In the genomic region with DNA sequence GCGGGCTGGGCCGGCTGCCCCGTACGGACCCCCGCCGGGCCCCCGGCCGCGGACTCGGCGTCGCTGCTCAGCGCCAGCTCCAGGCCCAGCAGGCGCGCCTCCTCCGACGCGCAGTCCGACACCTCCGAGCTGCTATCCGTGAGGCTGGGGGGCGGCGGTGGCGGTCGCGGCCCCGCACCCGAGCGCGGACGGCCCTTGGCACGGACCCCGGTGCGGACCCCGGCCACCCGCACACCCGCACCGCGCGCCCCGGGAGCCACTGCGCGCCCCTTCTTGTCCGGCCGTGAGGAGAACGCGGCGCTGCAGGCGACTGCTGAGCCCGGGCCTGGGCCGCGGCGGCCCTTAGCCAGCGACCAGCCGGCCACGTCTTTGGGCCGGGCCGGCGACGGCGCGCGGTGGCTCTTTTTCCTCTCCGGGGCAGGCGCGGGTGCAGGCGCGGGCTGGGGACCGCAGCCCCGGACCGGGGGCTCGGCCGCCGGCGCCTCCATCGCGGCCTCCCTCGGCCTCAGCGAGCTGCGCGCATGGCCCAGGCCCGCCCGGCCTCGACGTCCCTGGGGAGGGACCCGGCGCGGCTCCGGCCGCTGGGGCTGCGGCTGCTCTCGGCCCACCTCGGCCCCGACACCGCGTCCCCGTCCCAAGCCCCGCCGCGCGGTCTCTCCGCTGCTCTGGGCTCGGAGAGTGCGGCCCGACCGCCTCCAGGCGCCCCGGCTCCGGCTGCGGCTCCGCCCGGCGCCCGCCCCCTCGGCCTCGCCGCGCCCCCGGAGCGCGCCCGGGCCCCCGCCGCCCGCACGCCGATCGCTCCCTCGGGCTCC, we compare ENCODE assay signal across 1 cellular context.
A peak's percentile ranks its signal among the peaks of the same experiment; 100 is the strongest.
TF ChIP-seq lines count a peak whose summit lies in the region.

No MANE protein-coding gene starts in this region.

TF ChIP-seq in HepG2, 621 proteins besides CTCF, POLR2A, EP300 and RAD21 (continued from another document and continues in another):
- peak; percentile 25; the same call in 1 of the 2 replicates for TF ChIP-seq ZSCAN31 (CRISPR knock-in tag; IDR thresholded peaks at IDR 0.05; ENCODE audit: low read depth)
- TF ChIP-seq, protein P1, sequence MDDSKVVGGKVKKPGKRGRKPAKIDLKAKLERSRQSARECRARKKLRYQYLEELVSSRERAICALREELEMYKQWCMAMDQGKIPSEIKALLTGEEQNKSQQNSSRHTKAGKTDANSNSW (CRISPR knock-in tag; IDR thresholded peaks at IDR 0.05; ENCODE audit: borderline replicate concordance) = 0 out of 2 replicates have a peak, but pooled peaks have one; percentile 32
- peak; percentile 42; the same call in 1 of the 2 replicates for TF ChIP-seq MAF1 (CRISPR knock-in tag; IDR thresholded peaks at IDR 0.05; ENCODE audit: borderline replicate concordance)
- no peak for TF ChIP-seq PAX8 (CRISPR knock-in tag; IDR thresholded peaks at IDR 0.05; ENCODE audit: borderline replicate concordance)
- 0 out of 3 replicates have a peak, but pooled peaks have one; percentile 2 for TF ChIP-seq MXI1 (IDR thresholded peaks at IDR 0.05; ENCODE audit: borderline replicate concordance, low read depth, low read length)
- peak; percentile 4; the same call in 1 of the 2 replicates for TF ChIP-seq ZBTB3 (CRISPR knock-in tag; IDR thresholded peaks at IDR 0.05; ENCODE audit: borderline replicate concordance, low read depth)
- 0 out of 2 replicates have a peak, but pooled peaks have one; percentile 2 for TF ChIP-seq YEATS4 (CRISPR knock-in tag; IDR thresholded peaks at IDR 0.05; ENCODE audit: borderline replicate concordance)
- peak; percentile 22; the same call in 1 of the 2 replicates for TF ChIP-seq MEIS2 (CRISPR knock-in tag; IDR thresholded peaks at IDR 0.05)
- TF ChIP-seq ZNF574 (CRISPR knock-in tag; IDR thresholded peaks at IDR 0.05) = 0 out of 2 replicates have a peak, but pooled peaks have one; percentile 11
- peak; percentile 49; the same call in 1 of the 2 replicates for TF ChIP-seq BRD4 (CRISPR knock-in tag; IDR thresholded peaks at IDR 0.05)
- peak; percentile 62 for TF ChIP-seq ZFX (CRISPR knock-in tag; IDR thresholded peaks at IDR 0.05; ENCODE audit: low read depth)
- no peak for TF ChIP-seq XBP1 (CRISPR knock-in tag; IDR thresholded peaks at IDR 0.05)
- 0 out of 2 replicates have a peak, but pooled peaks have one; percentile 6 for TF ChIP-seq SALL1 (CRISPR knock-in tag; IDR thresholded peaks at IDR 0.05)
- peak; percentile 6 for TF ChIP-seq YY1 (IDR thresholded peaks at IDR 0.05; ENCODE audit: insufficient read depth, insufficient replicate concordance, low read depth, low read length)
- TF ChIP-seq AKAP8 (CRISPR knock-in tag; IDR thresholded peaks at IDR 0.05) = peak; percentile 13; the same call in 1 of the 2 replicates
- TF ChIP-seq MED1 (CRISPR knock-in tag; IDR thresholded peaks at IDR 0.05) = peak; percentile 3; the same call in 1 of the 2 replicates
- TF ChIP-seq PCBP1 (IDR thresholded peaks at IDR 0.05; ENCODE audit: borderline replicate concordance, low read depth, low read length) = no peak
- peak; percentile 32; the same call in 1 of the 2 replicates for TF ChIP-seq ZNF441 (CRISPR knock-in tag; IDR thresholded peaks at IDR 0.05; ENCODE audit: borderline replicate concordance)
- TF ChIP-seq ZNF333 (CRISPR knock-in tag; IDR thresholded peaks at IDR 0.05; ENCODE audit: borderline replicate concordance) = no peak
- TF ChIP-seq MAX (IDR thresholded peaks at IDR 0.05) = peak; percentile 8; the same call in 1 of the 2 replicates
- TF ChIP-seq ZSCAN25 (CRISPR knock-in tag; IDR thresholded peaks at IDR 0.05) = peak; percentile 55; the same call in 1 of the 2 replicates
- TF ChIP-seq, protein P2, sequence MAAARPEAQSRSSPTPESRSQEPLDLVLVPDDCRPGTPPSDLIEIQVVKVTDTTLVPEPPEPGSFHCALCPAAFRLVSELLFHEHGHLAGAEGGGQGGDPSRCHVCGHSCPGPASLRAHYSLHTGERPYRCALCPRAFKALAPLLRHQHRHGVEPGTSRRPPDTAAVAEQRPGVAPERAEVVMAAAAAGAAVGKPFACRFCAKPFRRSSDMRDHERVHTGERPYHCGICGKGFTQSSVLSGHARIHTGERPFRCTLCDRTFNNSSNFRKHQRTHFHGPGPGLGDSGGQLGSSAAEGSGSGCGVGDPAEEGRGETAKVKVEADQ (CRISPR knock-in tag; IDR thresholded peaks at IDR 0.05; ENCODE audit: borderline replicate concordance) = peak; percentile 23; the same call in 1 of the 2 replicates
- TF ChIP-seq CBX2 (IDR thresholded peaks at IDR 0.05; ENCODE audit: low read depth, low read length) = no peak
- no peak for TF ChIP-seq CBX2 (CRISPR knock-in tag; IDR thresholded peaks at IDR 0.05; ENCODE audit: low read depth)
- 0 out of 2 replicates have a peak, but pooled peaks have one; percentile 0 for TF ChIP-seq ZBTB42 (CRISPR knock-in tag; IDR thresholded peaks at IDR 0.05)
- 0 out of 2 replicates have a peak, but pooled peaks have one; percentile 2 for TF ChIP-seq ZNF567 (CRISPR knock-in tag; IDR thresholded peaks at IDR 0.05; ENCODE audit: borderline replicate concordance)
- TF ChIP-seq, protein P3, sequence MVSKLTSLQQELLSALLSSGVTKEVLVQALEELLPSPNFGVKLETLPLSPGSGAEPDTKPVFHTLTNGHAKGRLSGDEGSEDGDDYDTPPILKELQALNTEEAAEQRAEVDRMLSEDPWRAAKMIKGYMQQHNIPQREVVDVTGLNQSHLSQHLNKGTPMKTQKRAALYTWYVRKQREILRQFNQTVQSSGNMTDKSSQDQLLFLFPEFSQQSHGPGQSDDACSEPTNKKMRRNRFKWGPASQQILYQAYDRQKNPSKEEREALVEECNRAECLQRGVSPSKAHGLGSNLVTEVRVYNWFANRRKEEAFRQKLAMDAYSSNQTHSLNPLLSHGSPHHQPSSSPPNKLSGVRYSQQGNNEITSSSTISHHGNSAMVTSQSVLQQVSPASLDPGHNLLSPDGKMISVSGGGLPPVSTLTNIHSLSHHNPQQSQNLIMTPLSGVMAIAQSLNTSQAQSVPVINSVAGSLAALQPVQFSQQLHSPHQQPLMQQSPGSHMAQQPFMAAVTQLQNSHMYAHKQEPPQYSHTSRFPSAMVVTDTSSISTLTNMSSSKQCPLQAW (CRISPR knock-in tag; IDR thresholded peaks at IDR 0.05) = no peak
- TF ChIP-seq ZNF768 (CRISPR knock-in tag; IDR thresholded peaks at IDR 0.05) = peak; percentile 31; the same call in 1 of the 2 replicates
- 0 out of 2 replicates have a peak, but pooled peaks have one; percentile 74 for TF ChIP-seq ZFYVE20 (CRISPR knock-in tag; IDR thresholded peaks at IDR 0.05; ENCODE audit: borderline replicate concordance, low read depth)
- TF ChIP-seq NCOA2 (CRISPR knock-in tag; IDR thresholded peaks at IDR 0.05) = no peak
- TF ChIP-seq, protein P4, sequence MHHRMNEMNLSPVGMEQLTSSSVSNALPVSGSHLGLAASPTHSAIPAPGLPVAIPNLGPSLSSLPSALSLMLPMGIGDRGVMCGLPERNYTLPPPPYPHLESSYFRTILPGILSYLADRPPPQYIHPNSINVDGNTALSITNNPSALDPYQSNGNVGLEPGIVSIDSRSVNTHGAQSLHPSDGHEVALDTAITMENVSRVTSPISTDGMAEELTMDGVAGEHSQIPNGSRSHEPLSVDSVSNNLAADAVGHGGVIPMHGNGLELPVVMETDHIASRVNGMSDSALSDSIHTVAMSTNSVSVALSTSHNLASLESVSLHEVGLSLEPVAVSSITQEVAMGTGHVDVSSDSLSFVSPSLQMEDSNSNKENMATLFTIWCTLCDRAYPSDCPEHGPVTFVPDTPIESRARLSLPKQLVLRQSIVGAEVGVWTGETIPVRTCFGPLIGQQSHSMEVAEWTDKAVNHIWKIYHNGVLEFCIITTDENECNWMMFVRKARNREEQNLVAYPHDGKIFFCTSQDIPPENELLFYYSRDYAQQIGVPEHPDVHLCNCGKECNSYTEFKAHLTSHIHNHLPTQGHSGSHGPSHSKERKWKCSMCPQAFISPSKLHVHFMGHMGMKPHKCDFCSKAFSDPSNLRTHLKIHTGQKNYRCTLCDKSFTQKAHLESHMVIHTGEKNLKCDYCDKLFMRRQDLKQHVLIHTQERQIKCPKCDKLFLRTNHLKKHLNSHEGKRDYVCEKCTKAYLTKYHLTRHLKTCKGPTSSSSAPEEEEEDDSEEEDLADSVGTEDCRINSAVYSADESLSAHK (CRISPR knock-in tag; IDR thresholded peaks at IDR 0.05; ENCODE audit: borderline replicate concordance) = no peak
- TF ChIP-seq, protein P5, sequence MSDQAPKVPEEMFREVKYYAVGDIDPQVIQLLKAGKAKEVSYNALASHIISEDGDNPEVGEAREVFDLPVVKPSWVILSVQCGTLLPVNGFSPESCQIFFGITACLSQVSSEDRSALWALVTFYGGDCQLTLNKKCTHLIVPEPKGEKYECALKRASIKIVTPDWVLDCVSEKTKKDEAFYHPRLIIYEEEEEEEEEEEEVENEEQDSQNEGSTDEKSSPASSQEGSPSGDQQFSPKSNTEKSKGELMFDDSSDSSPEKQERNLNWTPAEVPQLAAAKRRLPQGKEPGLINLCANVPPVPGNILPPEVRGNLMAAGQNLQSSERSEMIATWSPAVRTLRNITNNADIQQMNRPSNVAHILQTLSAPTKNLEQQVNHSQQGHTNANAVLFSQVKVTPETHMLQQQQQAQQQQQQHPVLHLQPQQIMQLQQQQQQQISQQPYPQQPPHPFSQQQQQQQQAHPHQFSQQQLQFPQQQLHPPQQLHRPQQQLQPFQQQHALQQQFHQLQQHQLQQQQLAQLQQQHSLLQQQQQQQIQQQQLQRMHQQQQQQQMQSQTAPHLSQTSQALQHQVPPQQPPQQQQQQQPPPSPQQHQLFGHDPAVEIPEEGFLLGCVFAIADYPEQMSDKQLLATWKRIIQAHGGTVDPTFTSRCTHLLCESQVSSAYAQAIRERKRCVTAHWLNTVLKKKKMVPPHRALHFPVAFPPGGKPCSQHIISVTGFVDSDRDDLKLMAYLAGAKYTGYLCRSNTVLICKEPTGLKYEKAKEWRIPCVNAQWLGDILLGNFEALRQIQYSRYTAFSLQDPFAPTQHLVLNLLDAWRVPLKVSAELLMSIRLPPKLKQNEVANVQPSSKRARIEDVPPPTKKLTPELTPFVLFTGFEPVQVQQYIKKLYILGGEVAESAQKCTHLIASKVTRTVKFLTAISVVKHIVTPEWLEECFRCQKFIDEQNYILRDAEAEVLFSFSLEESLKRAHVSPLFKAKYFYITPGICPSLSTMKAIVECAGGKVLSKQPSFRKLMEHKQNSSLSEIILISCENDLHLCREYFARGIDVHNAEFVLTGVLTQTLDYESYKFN (CRISPR knock-in tag; conservative IDR thresholded peaks at IDR 0.05) = no peak
- 0 out of 2 replicates have a peak, but pooled peaks have one; percentile 5 for TF ChIP-seq ZNF124 (CRISPR knock-in tag; IDR thresholded peaks at IDR 0.05)
- TF ChIP-seq ZHX2 (IDR thresholded peaks at IDR 0.05; ENCODE audit: low read depth) = no peak
- 0 out of 2 replicates have a peak, but pooled peaks have one; percentile 84 for TF ChIP-seq ZHX2 (CRISPR knock-in tag; IDR thresholded peaks at IDR 0.05; ENCODE audit: borderline replicate concordance)
- peak; percentile 38 for TF ChIP-seq ZIK1 (CRISPR knock-in tag; IDR thresholded peaks at IDR 0.05; ENCODE audit: borderline replicate concordance, low read depth)
- TF ChIP-seq MTA3 (CRISPR knock-in tag; IDR thresholded peaks at IDR 0.05) = no peak
- TF ChIP-seq ZFP62 (CRISPR knock-in tag; IDR thresholded peaks at IDR 0.05) = 0 out of 2 replicates have a peak, but pooled peaks have one; percentile 50
